Comparison of ENCODE assay signal across 25 cellular contexts in the genomic region with DNA sequence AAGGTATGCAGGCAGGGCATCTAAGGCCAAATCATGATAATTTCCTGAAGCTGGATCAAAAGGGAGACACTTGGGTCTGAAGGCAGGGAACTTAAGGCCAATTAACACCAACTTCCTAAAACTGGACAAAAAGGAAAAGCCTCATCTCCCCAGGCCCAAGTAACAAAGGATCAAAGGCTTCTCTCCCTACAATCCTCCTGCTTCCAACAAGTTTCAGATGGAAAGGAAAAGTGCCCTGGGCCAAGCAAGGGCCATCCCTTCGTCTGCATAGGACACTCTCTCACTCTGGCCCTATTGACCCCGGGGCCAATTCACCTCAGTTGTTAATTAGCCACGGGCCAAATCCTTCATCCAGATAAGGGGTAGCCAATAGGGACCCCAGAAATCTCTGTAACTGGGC.
"Had no signal": no experiment of that assay in that cellular context is flagged by ENCODE, and none has a peak within 500 bp of the region (broad histone marks: within the 10 kb centered on the region; RNA-seq: fewer than 3 reads in every experiment).

No MANE protein-coding gene starts in this region.

- H3K27me3 ChIP-seq: esophagus squamous epithelium, heart right ventricle, left lung, ovary, spleen, testis, tibial artery had no signal

- FAIRE-seq: islet of Langerhans had no signal

- DNase-seq: cortex of kidney; effector memory CD8-positive, alpha-beta T cell; erythroblast; esophagus squamous epithelium; foreskin melanocyte; glutamatergic neuron; heart right ventricle; hippocampal formation; left cardiac atrium; left lung; occipital lobe; ovary; posterior cingulate gyrus; psoas muscle; right cardiac atrium; spleen; stimulated activated CD4-positive, alpha-beta T cell treated with anti-CD3 and anti-CD28 coated beads, Interleukin-4, amount 100 ng/mL, for 4 hours; stimulated activated naive CD8-positive, alpha-beta T cell treated with anti-CD3 and anti-CD28 coated beads, Interleukin-15, Interleukin-2, amounts not matched to agents 100 U/mL and 50 U/mL, for 24 hours; substantia nigra; testis; tibial artery had no signal

- H3K4me3 ChIP-seq: esophagus squamous epithelium, heart right ventricle, left lung, ovary, psoas muscle, skin epidermis, spleen, testis, tibial artery had no signal

- ATAC-seq: effector memory CD8-positive, alpha-beta T cell; heart right ventricle; left cardiac atrium; left lung; naive thymus-derived CD8-positive, alpha-beta T cell; psoas muscle; right cardiac atrium; stimulated activated memory B cell treated with anti-CD40 and anti-IgM and Interleukin-4, amounts not matched to agents 10 μg/mL and 1 μg/mL and 100 μg/mL, for 72 hours; stimulated activated naive CD8-positive, alpha-beta T cell treated with anti-CD3 and anti-CD28 coated beads, Interleukin-15, Interleukin-2, amounts not matched to agents 100 U/mL and 50 U/mL, for 24 hours had no signal

- H3K27ac ChIP-seq: esophagus squamous epithelium, heart right ventricle, left lung, ovary, psoas muscle, skin epidermis, spleen, testis, tibial artery had no signal

- H3K36me3 ChIP-seq: esophagus squamous epithelium, heart right ventricle, left lung, ovary, spleen, tibial artery had no signal

- H3K9me3 ChIP-seq: esophagus squamous epithelium, ovary, psoas muscle, testis, tibial artery had no signal

- H3K4me1 ChIP-seq: esophagus squamous epithelium, heart right ventricle, left lung, psoas muscle, spleen, testis, tibial artery had no signal
